7 cellular contexts compared by ENCODE assay signal in genomic region chr7:77128582-77129410, GRCh38. TPM values are rescaled to one million over a fixed set of nuclear protein-coding genes. Genes with fewer than 3 reads are reported as not detected.
A peak's percentile ranks its signal among the peaks of the same experiment; 100 is the strongest.
DNase-seq lines count a peak whose midpoint lies in the region; ATAC-seq and TF ChIP-seq lines count a peak whose summit lies in the region.
"Not testable (repeated sequence)": the region's sequence is repeated elsewhere in the genome, so short reads cannot be mapped to it uniquely, and the experiment has no call there.

No MANE protein-coding gene starts in this region.

- H4K91ac ChIP-seq in neuronal stem cell (ENCODE audit: low read depth, low read length, poor library complexity): not testable (repeated sequence)

- H3K36me3 Mint-ChIP-seq in T-helper 2 cell treated with Interferon-gamma antibody and Interleukin-4, amounts not matched to agents 5 μg/mL and 100 μg/mL, for 36 hours (ENCODE audit: low read depth): not testable (repeated sequence)

- not testable (repeated sequence) for H3K18ac ChIP-seq in neuronal stem cell (ENCODE audit: low read length)

- H3K4me1 ChIP-seq in fibroblast of lung (ENCODE audit: control insufficient read depth, extremely low read depth, insufficient read depth, low read length); neuronal stem cell (ENCODE audit: control insufficient read depth in 2 of 2, insufficient read depth in 1 of 2, low read depth in 1 of 2, low read length in 2 of 2): not testable (repeated sequence)

- H3K4ac ChIP-seq in neuronal stem cell (ENCODE audit: low read length): not testable (repeated sequence)

- not testable (repeated sequence) for H3K27me3 ChIP-seq in fibroblast of lung (ENCODE audit: control insufficient read depth, insufficient read depth, low read length); neuronal stem cell (ENCODE audit: control insufficient read depth in 3 of 3, insufficient read depth in 3 of 3, low read depth in 1 of 3, low read length in 3 of 3)

- H2BK15ac ChIP-seq in neuronal stem cell (ENCODE audit: low read length): not testable (repeated sequence)

- not testable (repeated sequence) for H2BK120ac ChIP-seq in neuronal stem cell (ENCODE audit: low read depth, low read length)

- peaks cover 15% of the 10 kb centered on the region for H3K4me1 Mint-ChIP-seq in T-helper 2 cell treated with Interferon-gamma antibody and Interleukin-4, amounts not matched to agents 5 μg/mL and 100 μg/mL, for 36 hours (ENCODE audit: low read depth)

- H4K8ac ChIP-seq in neuronal stem cell (ENCODE audit: low read depth, low read length): not testable (repeated sequence)

- not testable (repeated sequence) for H3K9me3 ChIP-seq in fibroblast of lung (ENCODE audit: control insufficient read depth, insufficient read depth, low read depth, low read length); neuronal stem cell (replicated peaks in 1 of 2; ENCODE audit: control insufficient read depth in 2 of 2, insufficient read depth in 1 of 2, low read depth in 1 of 2, low read length in 2 of 2)

- H2AK5ac ChIP-seq in neuronal stem cell (ENCODE audit: low read depth, low read length): not testable (repeated sequence)

- not testable (repeated sequence) for H3K4me3 Mint-ChIP-seq in T-helper 2 cell treated with Interferon-gamma antibody and Interleukin-4, amounts not matched to agents 5 μg/mL and 100 μg/mL, for 36 hours

- H3K23ac ChIP-seq in neuronal stem cell (ENCODE audit: low read depth, low read length, poor library complexity): not testable (repeated sequence)

- in situ Hi-C loops in KBM-7 (cut with MboI; ENCODE audit: low pct_unique_long_range_greater_than_20kb, low sequenced_read_pairs): loop anchor here (25.0 kb wide), 1 partner anchor 109 kb away; no protein-coding TSS in a partner anchor

- DNase-seq in KBM-7: peak; percentile 52
- peak; percentile 9 for DNase-seq in T-helper 2 cell treated with Interferon-gamma antibody and Interleukin-4, amounts not matched to agents 5 μg/mL and 100 μg/mL, for 36 hours (ENCODE audit: low spot score)
- DNase-seq in fibroblast of lung (ENCODE audit: low read depth in 2 of 2); neuronal stem cell (ENCODE audit: low spot score): not testable (repeated sequence)

- peak overlapping the region; percentile 44 for H2AFZ ChIP-seq in fibroblast of lung (ENCODE audit: low read length)
- peak overlapping the region; percentile 73 for H2AFZ ChIP-seq in neuronal stem cell (ENCODE audit: low read length)

- not testable (repeated sequence) for H3K27ac Mint-ChIP-seq in T-helper 2 cell treated with Interferon-gamma antibody and Interleukin-4, amounts not matched to agents 5 μg/mL and 100 μg/mL, for 36 hours

- not testable (repeated sequence) for H2BK5ac ChIP-seq in neuronal stem cell (ENCODE audit: low read length)

- not testable (repeated sequence) for H3K36me3 ChIP-seq in fibroblast of lung (ENCODE audit: control insufficient read depth, insufficient read depth, low read length); neuronal stem cell (replicated peaks in 1 of 2; ENCODE audit: control insufficient read depth in 2 of 2, insufficient read depth in 2 of 2, low read length in 2 of 2)

- not testable (repeated sequence) for H3K9me3 Mint-ChIP-seq in T-helper 2 cell treated with Interferon-gamma antibody and Interleukin-4, amounts not matched to agents 5 μg/mL and 100 μg/mL, for 36 hours

- not testable (repeated sequence) for TF ChIP-seq CTCF in fibroblast of lung (conservative IDR thresholded peaks at IDR 0.05 in 1 of 2, IDR thresholded peaks at IDR 0.05 in 1 of 2; ENCODE audit: low read depth in 1 of 2, low read length in 2 of 2)

- not testable (repeated sequence) for H2BK12ac ChIP-seq in neuronal stem cell (ENCODE audit: low read length)

- not testable (repeated sequence) for H3K27me3 Mint-ChIP-seq in T-helper 2 cell treated with Interferon-gamma antibody and Interleukin-4, amounts not matched to agents 5 μg/mL and 100 μg/mL, for 36 hours (ENCODE audit: low read depth)

- no CpG with 5 or more reads among the region's 7 CpGs for WGBS in neuronal stem cell (ENCODE audit: extremely low coverage in 2 of 2, insufficient read length in 2 of 2, insufficient replicate concordance in 1 of 2), 2 donors

- not testable (repeated sequence) for H3K27ac ChIP-seq in fibroblast of lung (ENCODE audit: insufficient read depth, low read length); neuronal stem cell (replicated peaks; ENCODE audit: low read length)

- not testable (repeated sequence) for H3K4me3 ChIP-seq in fibroblast of lung (replicated peaks in 1 of 4; ENCODE audit: control extremely low read depth in 1 of 4, insufficient read depth in 1 of 4, low read depth in 3 of 4, low read length in 4 of 4); neuronal stem cell (ENCODE audit: low read length in 2 of 2)

- not testable (repeated sequence) for H3K14ac ChIP-seq in neuronal stem cell (ENCODE audit: low read length)

- not testable (repeated sequence) for H3K79me1 ChIP-seq in neuronal stem cell (ENCODE audit: low read depth, low read length)

- H3K9ac ChIP-seq in fibroblast of lung (ENCODE audit: insufficient read depth, low read length); neuronal stem cell (ENCODE audit: low read depth, low read length, poor library complexity): not testable (repeated sequence)

- ATAC-seq in GM18520 (IDR thresholded peaks at IDR 0.05; ENCODE audit: unreplicated experiment) (peak; percentile 64), GM21390 (IDR thresholded peaks at IDR 0.05; ENCODE audit: unreplicated experiment) (peak; percentile 76), HG02981 (IDR thresholded peaks at IDR 0.05; ENCODE audit: unreplicated experiment) (peak; percentile 72)

- not testable (repeated sequence) for H4K20me1 ChIP-seq in fibroblast of lung (ENCODE audit: control insufficient read depth, extremely low read depth, insufficient read depth, low read length)

- not testable (repeated sequence) for H3K4me2 ChIP-seq in fibroblast of lung (ENCODE audit: extremely low read depth, insufficient read depth, low read length); neuronal stem cell (ENCODE audit: insufficient read depth, low read length, poor library complexity, severe bottlenecking)

- H3K79me2 ChIP-seq in fibroblast of lung (ENCODE audit: control insufficient read depth, insufficient read depth, low read length): not testable (repeated sequence)

RNA-seq across cellular contexts. Expression of gene CCDC146, which starts 6.4 kb away (rescaled TPM):
- total RNA-seq in fibroblast of lung: 2.8 and 3.6 TPM in 2 replicates
- 1.2 and 1.6 TPM in 2 replicates for polyA plus RNA-seq in fibroblast of lung
- polyA plus RNA-seq in fibroblast of lung (2012): 0.74 and 1.5 TPM in 2 replicates
- not detected in 2 replicates for polyA minus RNA-seq in fibroblast of lung (ENCODE audit: low replicate concordance)
- polyA plus RNA-seq in neuronal stem cell (2013, experiment 1 of 2): 3.5 TPM
- polyA plus RNA-seq in neuronal stem cell (2013, experiment 2 of 2): 4.0 TPM
